In the genomic region with DNA sequence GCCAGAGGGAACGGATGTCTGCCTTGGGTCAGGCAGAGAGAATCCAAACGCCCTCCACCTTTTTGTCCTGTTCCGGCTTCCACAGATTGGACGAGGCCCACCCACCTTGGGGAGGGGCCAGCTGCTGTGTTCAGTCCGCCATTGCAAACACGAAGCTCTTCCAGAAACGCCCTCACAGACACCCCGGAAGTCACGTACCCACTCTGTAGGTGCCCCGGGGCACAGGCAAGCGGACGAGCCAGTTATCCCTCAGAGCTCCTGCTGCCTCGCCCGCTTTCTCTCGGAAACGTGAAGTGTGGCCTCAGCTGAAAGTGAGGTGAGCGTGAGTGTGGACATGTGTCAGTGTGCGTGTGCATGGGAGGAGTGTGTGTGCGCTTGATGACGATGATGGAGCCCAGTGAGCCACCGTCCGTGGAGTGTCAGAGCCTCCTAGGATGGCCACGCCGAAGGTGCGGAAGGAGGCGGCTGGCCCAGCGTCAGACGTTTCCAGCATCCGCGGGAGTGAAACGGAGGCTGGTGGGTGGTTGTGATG, we compare ENCODE assay signal across 14 cellular contexts.
DNase-seq lines count a peak whose midpoint lies in the region; ATAC-seq and TF ChIP-seq lines count a peak whose summit lies in the region.
"Had no signal": no experiment of that assay in that cellular context is flagged by ENCODE, and none has a peak within 500 bp of the region (broad histone marks: within the 10 kb centered on the region; RNA-seq: fewer than 3 reads in every experiment).

No MANE protein-coding gene starts in this region.

- intact Hi-C loops in dorsolateral prefrontal cortex (cut with DNase I) (no loop called here), left cardiac atrium (cut with DNase I) (no loop called here)

- H3K4me3 ChIP-seq in dorsolateral prefrontal cortex, result peak overlapping the region in 53 of 59 donors; percentile 4 to 62 (median 41)
- H3K4me3 ChIP-seq: A549, sigmoid colon had no signal

- peak overlapping the region in 25 of 59 donors; percentile 9 to 71 (median 62) for H3K27ac ChIP-seq in dorsolateral prefrontal cortex
- H3K27ac ChIP-seq: A549, KMS-11, sigmoid colon had no signal

- H3K27me3 ChIP-seq in dorsolateral prefrontal cortex, result peaks cover 0 to 15% (median 0%) of the 10 kb centered on the region in 45 donors

- no peak for TF ChIP-seq CTCF in dorsolateral prefrontal cortex (IDR thresholded peaks at IDR 0.05 in 54 of 56, conservative IDR thresholded peaks at IDR 0.05 in 2 of 56; ENCODE audit: low read depth in 1 of 56, partially characterized antibody in 56 of 56)

- ATAC-seq in HG03280 (IDR thresholded peaks at IDR 0.05; ENCODE audit: unreplicated experiment) (no peak), left cardiac atrium (no peak)
- ATAC-seq: A549; activated CD8-positive, alpha-beta memory T cell treated with anti-CD3 and anti-CD28 coated beads, Interleukin-2, amount 10 ng/mL, durations not matched to agents 7 days and 5 days had no signal

- DNase-seq in activated effector memory CD4-positive, alpha-beta T cell treated with anti-CD3 and anti-CD28 coated beads, Interleukin-2, amount 50 U/mL, for 16 hours, result peak; percentile 49
- no peak for DNase-seq in activated effector memory CD4-positive, alpha-beta T cell treated with Interleukin-2 at 50 U/mL for 16 hours
- DNase-seq in NCI-H748 treated with DMSO at 0.1 percent for 48 hours (lab: John Stamatoyannopoulos, UW) (peak; percentile 89), dorsolateral prefrontal cortex (peak in 4 of 10 donors; percentile 24 to 59 (median 58)), NCI-H2196 treated with DMSO at 0.1 percent for 48 hours (lab: John Stamatoyannopoulos, UW; ENCODE audit: unreplicated experiment) (no peak), NCI-H2107 treated with DMSO at 0.1 percent for 48 hours (lab: John Stamatoyannopoulos, UW; ENCODE audit: unreplicated experiment) (no peak), left cardiac atrium (no peak)
- DNase-seq: activated CD8-positive, alpha-beta memory T cell treated with anti-CD3 and anti-CD28 coated beads, Interleukin-2, amount 10 ng/mL, durations not matched to agents 7 days and 5 days; sigmoid colon; substantia nigra; T-helper 9 cell had no signal

Comparison
In these comparisons a context has a peak if more than half of its experiments do, and no peak if none do; other contexts are left out.
1. DNase-seq: peak in activated effector memory CD4-positive, alpha-beta T cell treated with anti-CD3 and anti-CD28 coated beads, Interleukin-2, amount 50 U/mL, for 16 hours (single experiment) and NCI-H748 treated with DMSO at 0.1 percent for 48 hours (single experiment); none in activated effector memory CD4-positive, alpha-beta T cell treated with Interleukin-2 at 50 U/mL for 16 hours (single experiment), NCI-H2196 treated with DMSO at 0.1 percent for 48 hours (single experiment), NCI-H2107 treated with DMSO at 0.1 percent for 48 hours (single experiment) and left cardiac atrium (single experiment).